Comparison of ENCODE assay signal across 1 cellular context in the genomic region with DNA sequence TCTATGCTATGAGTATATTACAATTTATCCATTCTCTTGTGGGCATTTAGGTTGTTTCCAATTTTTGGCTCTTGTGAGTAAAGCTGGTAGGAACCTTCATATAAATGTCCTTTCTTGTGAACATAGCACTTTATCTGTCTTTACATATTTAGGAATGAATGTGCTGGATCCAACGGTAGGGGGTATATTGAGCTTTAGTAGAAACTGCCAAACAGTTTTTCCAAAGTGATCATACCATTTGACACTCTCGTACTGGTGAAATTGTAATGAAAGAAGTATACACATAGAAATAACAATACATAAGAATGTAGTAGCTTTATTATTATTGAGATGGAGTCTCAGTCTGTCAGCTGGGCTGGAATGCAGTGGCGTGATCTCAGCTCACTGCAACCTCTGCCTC.
TF ChIP-seq lines count a peak whose summit lies in the region.

No MANE protein-coding gene starts in this region.

TF ChIP-seq in WTC11, 78 proteins besides CTCF, POLR2A, EP300 and RAD21 (continued from another document):
- TF ChIP-seq OVOL2 (CRISPR knock-in tag; IDR thresholded peaks at IDR 0.05; ENCODE audit: borderline replicate concordance) (no peak), TCF7 (CRISPR knock-in tag; IDR thresholded peaks at IDR 0.05; ENCODE audit: low read depth) (no peak), JUN (CRISPR knock-in tag; IDR thresholded peaks at IDR 0.05) (no peak), HMGXB4 (CRISPR knock-in tag; IDR thresholded peaks at IDR 0.05) (no peak), PRRX2 (CRISPR knock-in tag; IDR thresholded peaks at IDR 0.05) (no peak), ZMAT4 (CRISPR knock-in tag; IDR thresholded peaks at IDR 0.05) (no peak), MXD4 (CRISPR knock-in tag; IDR thresholded peaks at IDR 0.05; ENCODE audit: borderline replicate concordance) (no peak), GRHL2 (CRISPR knock-in tag; IDR thresholded peaks at IDR 0.05; ENCODE audit: insufficient replicate concordance, severe bottlenecking) (no peak), ARID4B (CRISPR knock-in tag; IDR thresholded peaks at IDR 0.05; ENCODE audit: borderline replicate concordance) (no peak), ZNF219 (CRISPR knock-in tag; IDR thresholded peaks at IDR 0.05; ENCODE audit: borderline replicate concordance) (no peak), NR1H2 (CRISPR knock-in tag; IDR thresholded peaks at IDR 0.05) (no peak), TEAD4 (CRISPR knock-in tag; IDR thresholded peaks at IDR 0.05) (no peak)
- TF ChIP-seq, protein P1, sequence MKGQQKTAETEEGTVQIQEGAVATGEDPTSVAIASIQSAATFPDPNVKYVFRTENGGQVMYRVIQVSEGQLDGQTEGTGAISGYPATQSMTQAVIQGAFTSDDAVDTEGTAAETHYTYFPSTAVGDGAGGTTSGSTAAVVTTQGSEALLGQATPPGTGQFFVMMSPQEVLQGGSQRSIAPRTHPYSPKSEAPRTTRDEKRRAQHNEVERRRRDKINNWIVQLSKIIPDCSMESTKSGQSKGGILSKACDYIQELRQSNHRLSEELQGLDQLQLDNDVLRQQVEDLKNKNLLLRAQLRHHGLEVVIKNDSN (CRISPR knock-in tag; IDR thresholded peaks at IDR 0.05): no peak
TF ChIP-seq in WTC11: peak in this region for 0.
